In the genomic region with DNA sequence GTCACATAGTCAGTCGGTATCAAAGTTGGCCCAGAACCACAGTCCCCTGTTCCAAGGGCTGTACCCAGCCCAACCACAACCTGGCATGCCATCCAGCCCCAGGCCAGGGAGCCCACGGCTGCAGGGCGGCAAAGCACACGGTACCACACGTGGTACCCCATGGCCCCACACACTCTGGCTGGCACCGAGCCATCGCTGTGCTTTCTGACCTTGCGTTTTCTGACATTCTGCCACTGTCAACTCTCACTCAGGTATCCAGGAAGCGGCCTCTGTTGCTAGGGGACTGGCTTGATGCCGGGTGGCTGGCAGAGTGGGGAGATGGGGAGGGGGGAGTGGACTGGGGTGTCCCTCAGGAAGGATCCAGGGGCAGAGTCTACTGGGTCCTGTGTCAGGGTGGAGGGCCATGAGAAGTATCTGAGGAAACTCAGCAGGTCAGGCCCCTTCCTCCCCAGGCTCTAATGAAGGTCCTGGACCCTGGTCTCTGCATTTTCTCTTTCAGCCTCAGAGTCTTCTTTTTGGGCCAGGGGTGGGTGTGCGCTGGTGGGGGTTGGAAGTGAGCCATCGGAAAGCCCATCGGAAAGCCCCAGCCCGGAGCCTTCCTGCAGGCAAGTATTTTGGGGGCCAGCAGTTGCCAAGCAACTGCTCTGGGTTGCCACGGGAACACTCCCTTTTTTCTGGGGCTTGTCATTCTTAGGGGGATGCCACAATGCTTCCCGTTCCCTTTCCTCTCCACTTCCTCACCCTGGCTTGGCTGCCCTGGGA, we compare ENCODE assay signal across 1 cellular context.
TF ChIP-seq lines count a peak whose summit lies in the region.

No MANE protein-coding gene starts in this region.

TF ChIP-seq in neural cell, 6 proteins besides CTCF, POLR2A, EP300 and RAD21:
- TF ChIP-seq, protein P1, sequence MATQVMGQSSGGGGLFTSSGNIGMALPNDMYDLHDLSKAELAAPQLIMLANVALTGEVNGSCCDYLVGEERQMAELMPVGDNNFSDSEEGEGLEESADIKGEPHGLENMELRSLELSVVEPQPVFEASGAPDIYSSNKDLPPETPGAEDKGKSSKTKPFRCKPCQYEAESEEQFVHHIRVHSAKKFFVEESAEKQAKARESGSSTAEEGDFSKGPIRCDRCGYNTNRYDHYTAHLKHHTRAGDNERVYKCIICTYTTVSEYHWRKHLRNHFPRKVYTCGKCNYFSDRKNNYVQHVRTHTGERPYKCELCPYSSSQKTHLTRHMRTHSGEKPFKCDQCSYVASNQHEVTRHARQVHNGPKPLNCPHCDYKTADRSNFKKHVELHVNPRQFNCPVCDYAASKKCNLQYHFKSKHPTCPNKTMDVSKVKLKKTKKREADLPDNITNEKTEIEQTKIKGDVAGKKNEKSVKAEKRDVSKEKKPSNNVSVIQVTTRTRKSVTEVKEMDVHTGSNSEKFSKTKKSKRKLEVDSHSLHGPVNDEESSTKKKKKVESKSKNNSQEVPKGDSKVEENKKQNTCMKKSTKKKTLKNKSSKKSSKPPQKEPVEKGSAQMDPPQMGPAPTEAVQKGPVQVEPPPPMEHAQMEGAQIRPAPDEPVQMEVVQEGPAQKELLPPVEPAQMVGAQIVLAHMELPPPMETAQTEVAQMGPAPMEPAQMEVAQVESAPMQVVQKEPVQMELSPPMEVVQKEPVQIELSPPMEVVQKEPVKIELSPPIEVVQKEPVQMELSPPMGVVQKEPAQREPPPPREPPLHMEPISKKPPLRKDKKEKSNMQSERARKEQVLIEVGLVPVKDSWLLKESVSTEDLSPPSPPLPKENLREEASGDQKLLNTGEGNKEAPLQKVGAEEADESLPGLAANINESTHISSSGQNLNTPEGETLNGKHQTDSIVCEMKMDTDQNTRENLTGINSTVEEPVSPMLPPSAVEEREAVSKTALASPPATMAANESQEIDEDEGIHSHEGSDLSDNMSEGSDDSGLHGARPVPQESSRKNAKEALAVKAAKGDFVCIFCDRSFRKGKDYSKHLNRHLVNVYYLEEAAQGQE (IDR thresholded peaks at IDR 0.05; ENCODE audit: borderline replicate concordance): no peak
- TF ChIP-seq TAF1 (IDR thresholded peaks at IDR 0.05; ENCODE audit: low read depth) (no peak), MXI1 (conservative IDR thresholded peaks at IDR 0.05; ENCODE audit: poor library complexity, severe bottlenecking) (no peak), POLR2AphosphoS5 (IDR thresholded peaks at IDR 0.05) (no peak), EZH2 (IDR thresholded peaks at IDR 0.05; ENCODE audit: borderline replicate concordance, insufficient read depth, low read length, poor library complexity, severe bottlenecking) (no peak), SMC3 (conservative IDR thresholded peaks at IDR 0.05; ENCODE audit: poor library complexity) (no peak)
